Comparison of ENCODE assay signal across 10 cellular contexts in genomic region chrY:18034864-18035263, GRCh38. TPM values are rescaled to one million over a fixed set of nuclear protein-coding genes. Genes with fewer than 3 reads are reported as not detected.
"Had no signal": no experiment of that assay in that cellular context is flagged by ENCODE, and none has a peak within 500 bp of the region (broad histone marks: within the 10 kb centered on the region; RNA-seq: fewer than 3 reads in every experiment).

No MANE protein-coding gene starts in this region.

RNA-seq across cellular contexts. Expression of gene CDY2A, which starts 9.3 kb away (rescaled TPM):
- total RNA-seq: OCI-LY7, PC-3, PC-9, Peyer's patch, Right ventricle myocardium inferior, RPMI7951, SJCRH30, SJSA1, SK-MEL-5 had no signal
- polyA plus RNA-seq: SK-N-SH had no signal
